Comparison of ENCODE assay signal across 8 cellular contexts in genomic region chr14:75280831-75281690, GRCh38. TPM values are rescaled to one million over a fixed set of nuclear protein-coding genes. Genes with fewer than 3 reads are reported as not detected.
DNase-seq lines count a peak whose midpoint lies in the region; ATAC-seq, FAIRE-seq and TF ChIP-seq lines count a peak whose summit lies in the region.

No MANE protein-coding gene starts in this region.

- H3K4me2 ChIP-seq in neural cell (ENCODE audit: low read length): no peak overlapping the region

- no peaks in the 10 kb centered on the region for H3K79me2 ChIP-seq in neural cell (replicated peaks; ENCODE audit: insufficient read depth, low read length)

- H4K20me1 ChIP-seq in neural cell (ENCODE audit: insufficient read depth): no peaks in the 10 kb centered on the region

- peaks cover 0 to 32% (median 0%) of the 10 kb centered on the region in 8 donors for H3K9me3 Mint-ChIP-seq in CD4-positive, alpha-beta memory T cell

- no peaks in the 10 kb centered on the region for H3K36me3 ChIP-seq in CD4-positive, alpha-beta memory T cell (ENCODE audit: insufficient read depth, low read length)
- no peaks in the 10 kb centered on the region for H3K36me3 ChIP-seq in neural cell (ENCODE audit: insufficient read depth, low read length)

- H3K27ac ChIP-seq in CD4-positive, alpha-beta memory T cell (ENCODE audit: low read depth, low read length): no peak overlapping the region
- no peak overlapping the region for H3K27ac ChIP-seq in neural cell (ENCODE audit: low read length)

- ATAC-seq in GM19328 (IDR thresholded peaks at IDR 0.05; ENCODE audit: unreplicated experiment) (no peak), GM19467 (IDR thresholded peaks at IDR 0.05; ENCODE audit: unreplicated experiment) (no peak)

- peaks cover 22 to 68% (median 33%) of the 10 kb centered on the region in 4 donors for H3K4me1 Mint-ChIP-seq in CD4-positive, alpha-beta memory T cell

- TF ChIP-seq EP300 in neural cell (conservative IDR thresholded peaks at IDR 0.05; ENCODE audit: poor library complexity, severe bottlenecking): no peak

- POLR2A ChIA-PET in CD4-positive, alpha-beta memory T cell (lab: Charles Lee; ENCODE audit: partially characterized antibody): interaction anchor here (0.6 to 2.0 kb wide), 7 partner anchors 9 to 101 kb away, joined by 3 to 10 read pairs (median 6); no protein-coding TSS in a partner anchor

- H3K4me1 ChIP-seq in CD4-positive, alpha-beta memory T cell (ENCODE audit: insufficient read depth, low read length): peaks cover 32% of the 10 kb centered on the region

- TF ChIP-seq RAD21 in neural cell (conservative IDR thresholded peaks at IDR 0.05): no peak

- peaks cover 4% of the 10 kb centered on the region for H3F3A ChIP-seq in neural cell (ENCODE audit: insufficient read depth, low read length, poor library complexity, severe bottlenecking)

- intact Hi-C loops in CD4-positive, alpha-beta memory T cell (cut with micrococcal nuclease): no loop called here

- DNase-seq in CD4-positive, alpha-beta memory T cell: peak; percentile 50 to 63 (median 59)
- DNase-seq in T-helper 1 cell: peak in 4 of 5 donors; percentile 47 to 74 (median 54)
- DNase-seq in epithelial cell of proximal tubule (ENCODE audit: low read depth): no peak
- no peak for DNase-seq in frontal cortex (ENCODE audit: low spot score in 2 of 2)
- DNase-seq in GM19239 (ENCODE audit: insufficient read length, low spot score): no peak

- no peak overlapping the region for H2AFZ ChIP-seq in neural cell (ENCODE audit: low read depth, low read length)

- CTCF ChIA-PET in CD4-positive, alpha-beta memory T cell (lab: Charles Lee; ENCODE audit: partially characterized antibody): interaction anchor here (1.9 kb wide), 2 partner anchors 14 to 48 kb away, joined by 6 to 7 read pairs; no protein-coding TSS in a partner anchor

- TF ChIP-seq CTCF in epithelial cell of proximal tubule (conservative IDR thresholded peaks at IDR 0.05; ENCODE audit: low read depth, low read length) (no peak), neural cell (IDR thresholded peaks at IDR 0.05; ENCODE audit: poor library complexity, severe bottlenecking) (no peak)

- H3K4me3 ChIP-seq in CD4-positive, alpha-beta memory T cell (ENCODE audit: low read length in 2 of 2): no peak overlapping the region
- H3K4me3 ChIP-seq in epithelial cell of proximal tubule (ENCODE audit: low read depth, low read length): peak overlapping the region; percentile 90
- peak overlapping the region; percentile 91 for H3K4me3 ChIP-seq in neural cell (ENCODE audit: low read length)

- peaks cover 3 to 28% of the 10 kb centered on the region in 2 donors for H3K27me3 Mint-ChIP-seq in CD4-positive, alpha-beta memory T cell

- peak overlapping the region; percentile 86 to 100 (median 99) for H3K27ac Mint-ChIP-seq in CD4-positive, alpha-beta memory T cell

- H3K36me3 Mint-ChIP-seq in CD4-positive, alpha-beta memory T cell: peaks cover 14 to 46% of the 10 kb centered on the region in 2 donors

- no peaks in the 10 kb centered on the region for H3K9me3 ChIP-seq in CD4-positive, alpha-beta memory T cell (ENCODE audit: control insufficient read depth in 1 of 2, low read length in 2 of 2)
- no peaks in the 10 kb centered on the region for H3K9me3 ChIP-seq in neural cell (ENCODE audit: low read length)

- H3K9me2 ChIP-seq in neural cell (ENCODE audit: insufficient read depth, low read length): no peaks in the 10 kb centered on the region

- peaks cover 6% of the 10 kb centered on the region for H3K27me3 ChIP-seq in CD4-positive, alpha-beta memory T cell (ENCODE audit: insufficient read depth, low read length)
- H3K27me3 ChIP-seq in neural cell (ENCODE audit: insufficient read depth, low read depth, low read length): peaks cover 15% of the 10 kb centered on the region

- H3K4me3 Mint-ChIP-seq in CD4-positive, alpha-beta memory T cell: peak overlapping the region; percentile 90 to 98 (median 94)

- H3K9ac ChIP-seq in neural cell (ENCODE audit: low read length): no peak overlapping the region

- FAIRE-seq in frontal cortex (lab: Jason Lieb, UNC) (no peak), GM19239 (lab: Jason Lieb, UNC) (no peak)

TF ChIP-seq in neural cell, 6 proteins besides CTCF, POLR2A, EP300 and RAD21:
- TF ChIP-seq SMC3 (conservative IDR thresholded peaks at IDR 0.05; ENCODE audit: poor library complexity) (no peak), MXI1 (conservative IDR thresholded peaks at IDR 0.05; ENCODE audit: poor library complexity, severe bottlenecking) (no peak), REST (IDR thresholded peaks at IDR 0.05; ENCODE audit: borderline replicate concordance) (no peak)

RNA-seq across cellular contexts. Expression of gene FOS, which starts 2.4 kb away (rescaled TPM):
- 1 to 10 TPM; 4.1 to 4.3 TPM for total RNA-seq in CD4-positive, alpha-beta memory T cell
- polyA plus RNA-seq in CD4-positive, alpha-beta memory T cell: 100 to 1,000 TPM; 162 to 519 TPM
- total RNA-seq in epithelial cell of proximal tubule (2.5 and 2.7 TPM in 2 replicates), frontal cortex (15.1 TPM)
- polyA plus RNA-seq in neural cell: 266 and 296 TPM in 2 replicates
- polyA minus RNA-seq in neural cell: 149 and 226 TPM in 2 replicates

Comparison
In these comparisons a context has a peak if more than half of its experiments do, and no peak if none do; other contexts are left out.
1. DNase-seq: peak in CD4-positive, alpha-beta memory T cell (5 of 5) and T-helper 1 cell (4 of 5); none in epithelial cell of proximal tubule (single experiment), frontal cortex (0 of 2) and GM19239 (single experiment).
2. H3K4me3 ChIP-seq: peak in epithelial cell of proximal tubule (single experiment) and neural cell (single experiment); none in CD4-positive, alpha-beta memory T cell (0 of 2).